Comparison of ENCODE assay signal across 30 cellular contexts in the genomic region with DNA sequence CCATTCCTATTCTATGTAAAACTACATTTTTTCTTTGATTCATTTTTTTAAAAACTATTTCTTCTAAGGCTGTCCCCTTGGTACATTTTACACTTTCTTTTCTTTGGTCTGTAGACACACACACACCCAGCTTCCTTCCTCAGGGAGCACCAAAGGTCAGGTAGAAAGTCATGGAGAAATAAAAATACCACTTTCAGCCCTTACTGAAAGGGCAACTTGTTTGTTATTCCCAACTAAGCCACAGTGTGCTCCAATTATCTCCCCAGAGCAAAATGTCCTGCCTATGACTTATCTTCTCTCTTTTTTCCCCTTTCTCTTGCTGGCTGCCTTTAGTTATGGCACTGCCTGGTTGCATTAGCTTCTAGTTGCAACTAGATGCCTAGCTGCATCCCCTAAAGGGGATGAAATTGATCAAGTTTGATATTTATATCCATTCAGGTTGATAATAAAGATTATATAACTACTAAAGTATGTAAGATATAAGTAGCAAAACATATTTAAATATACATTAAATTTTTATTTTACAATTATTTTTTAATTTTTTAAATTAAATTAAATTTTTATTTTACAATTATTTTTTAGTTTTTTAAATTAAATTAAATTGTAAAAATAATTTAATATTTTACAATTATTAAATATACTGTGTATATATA.
"Had no signal": no experiment of that assay in that cellular context is flagged by ENCODE, and none has a peak within 500 bp of the region (broad histone marks: within the 10 kb centered on the region; RNA-seq: fewer than 3 reads in every experiment).

No MANE protein-coding gene starts in this region.

- H3K27me3 ChIP-seq: esophagus muscularis mucosa, foreskin keratinocyte, heart right ventricle, suprapubic skin, transverse colon, upper lobe of right lung, uterus had no signal

- H3K4me3 ChIP-seq: coronary artery, esophagus muscularis mucosa, heart right ventricle, left ventricle myocardium inferior, lower lobe of right lung, psoas muscle, smooth muscle cell, suprapubic skin, transverse colon, upper lobe of right lung, uterus had no signal

- H3K4me1 ChIP-seq: esophagus muscularis mucosa, lower lobe of right lung, psoas muscle, transverse colon, upper lobe of right lung, uterus had no signal

- H3K36me3 ChIP-seq: esophagus muscularis mucosa, heart right ventricle, left ventricle myocardium inferior, lower lobe of right lung, suprapubic skin, transverse colon, upper lobe of right lung, uterus had no signal

- H3K27ac Mint-ChIP-seq: nephron progenitor cell; stimulated activated naive CD8-positive, alpha-beta T cell treated with anti-CD3 and anti-CD28 coated beads, Interleukin-15, amount 100 ng/mL, for 72 hours had no signal

- DNase-seq: dermis blood vessel endothelial cell; foreskin keratinocyte; glutamatergic neuron; heart right ventricle; hippocampal formation; kidney glomerular epithelial cell; left colon; left ventricle myocardium inferior; lower lobe of right lung; naive thymus-derived CD8-positive, alpha-beta T cell; nephron progenitor cell; nucleus accumbens; posterior cingulate gyrus; psoas muscle; right cardiac atrium; stimulated activated CD4-positive, alpha-beta T cell treated with anti-CD3 and anti-CD28 coated beads, Interleukin-12 subunit alpha, Interleukin-12 subunit beta, amount 100 ng/mL, for 4 hours; stimulated activated CD4-positive, alpha-beta T cell treated with anti-CD3 and anti-CD28 coated beads, Interleukin-1b, Interleukin-23, amount 100 ng/mL, for 48 hours; stimulated activated CD4-positive, alpha-beta T cell treated with anti-CD3 and anti-CD28 coated beads, Interleukin-4, amount 100 ng/mL, for 1 hour; stimulated activated CD8-positive, alpha-beta memory T cell treated with anti-CD3 and anti-CD28 coated beads, Interleukin-4, amount 100 ng/mL, for 48 hours; stimulated activated naive CD4-positive, alpha-beta T cell; stimulated activated naive CD8-positive, alpha-beta T cell treated with anti-CD3 and anti-CD28 coated beads, Interleukin-15, amount 100 ng/mL, for 72 hours; transverse colon; upper lobe of right lung; uterus had no signal

- H3K27me3 Mint-ChIP-seq: stimulated activated naive CD8-positive, alpha-beta T cell treated with anti-CD3 and anti-CD28 coated beads, Interleukin-15, amount 100 ng/mL, for 72 hours had no signal

- H3K4me1 Mint-ChIP-seq: naive thymus-derived CD8-positive, alpha-beta T cell; nephron progenitor cell; stimulated activated naive CD8-positive, alpha-beta T cell treated with anti-CD3 and anti-CD28 coated beads, Interleukin-15, amount 100 ng/mL, for 72 hours had no signal

- H3K27ac ChIP-seq: coronary artery, esophagus muscularis mucosa, foreskin keratinocyte, heart right ventricle, left ventricle myocardium inferior, lower lobe of right lung, psoas muscle, suprapubic skin, transverse colon, upper lobe of right lung, uterus had no signal

- H3K4me3 Mint-ChIP-seq: naive thymus-derived CD8-positive, alpha-beta T cell; nephron progenitor cell; stimulated activated naive CD8-positive, alpha-beta T cell treated with anti-CD3 and anti-CD28 coated beads, Interleukin-15, amount 100 ng/mL, for 72 hours had no signal

- ATAC-seq: left colon; lower lobe of right lung; naive thymus-derived CD8-positive, alpha-beta T cell; stimulated activated naive CD8-positive, alpha-beta T cell treated with anti-CD3 and anti-CD28 coated beads, Interleukin-15, amount 100 ng/mL, for 72 hours; upper lobe of right lung had no signal

- H3K9me3 ChIP-seq: esophagus muscularis mucosa, lower lobe of right lung, psoas muscle, suprapubic skin, transverse colon, upper lobe of right lung, uterus had no signal

- FAIRE-seq: endothelial cell of umbilical vein, islet of Langerhans had no signal
